In genomic region chr15:75204340-75205063, GRCh38 we compare ENCODE assay signal across 8 cellular contexts. TPM values are rescaled to one million over a fixed set of nuclear protein-coding genes. Genes with fewer than 3 reads are reported as not detected.
A peak's percentile ranks its signal among the peaks of the same experiment; 100 is the strongest.
DNase-seq lines count a peak whose midpoint lies in the region; ATAC-seq and TF ChIP-seq lines count a peak whose summit lies in the region.

No MANE protein-coding gene starts in this region.

- peaks cover 36% of the 10 kb centered on the region for H3K36me3 Mint-ChIP-seq in activated CD4-positive, alpha-beta T cell treated with anti-CD3 and anti-CD28 coated beads, Interleukin-2, amount 10 ng/mL, durations not matched to agents 24 days and 14 days (ENCODE audit: low read depth)

- in situ Hi-C loops in G401 (cut with HindIII; ENCODE audit: low sequenced_read_pairs), result no loop called here

- peak overlapping the region in 1 of 2 donors; percentile 98 for H3K9ac ChIP-seq in colonic mucosa (ENCODE audit: low read depth in 2 of 2, low read length in 2 of 2)

- peak overlapping the region; percentile 90 for H3K27ac Mint-ChIP-seq in activated CD4-positive, alpha-beta T cell treated with anti-CD3 and anti-CD28 coated beads, Interleukin-2, amount 10 ng/mL, durations not matched to agents 24 days and 14 days

- H3K27me3 ChIP-seq in colonic mucosa, result no peaks in the 10 kb centered on the region

- intact Hi-C loops in activated CD4-positive, alpha-beta T cell treated with anti-CD3 and anti-CD28 coated beads, Interleukin-2, amount 10 ng/mL, durations not matched to agents 24 days and 14 days (cut with micrococcal nuclease), result loop anchor here (1.0 to 5.0 kb wide), 7 partner anchors 97 to 662 kb away; partner anchors contain the start of genes ARID3B, RPP25 and SIN3A
- intact Hi-C loops in colonic mucosa (cut with DNase I), result loop anchor here (2.0 kb wide), 1 partner anchor 176 kb away; no protein-coding TSS in a partner anchor

- peak overlapping the region; percentile 84 for H3K27ac ChIP-seq in colonic mucosa

- H3K9me3 ChIP-seq in colonic mucosa, result no peaks in the 10 kb centered on the region

- peaks cover 48% of the 10 kb centered on the region for H3K4me1 Mint-ChIP-seq in activated CD4-positive, alpha-beta T cell treated with anti-CD3 and anti-CD28 coated beads, Interleukin-2, amount 10 ng/mL, durations not matched to agents 24 days and 14 days

- H3K9me3 Mint-ChIP-seq in activated CD4-positive, alpha-beta T cell treated with anti-CD3 and anti-CD28 coated beads, Interleukin-2, amount 10 ng/mL, durations not matched to agents 24 days and 14 days, result no peaks in the 10 kb centered on the region

- peaks cover 29% of the 10 kb centered on the region for H3K4me1 ChIP-seq in colonic mucosa

- H3K4me3 ChIP-seq in colonic mucosa, result peak overlapping the region; percentile 12

- no peaks in the 10 kb centered on the region for H3K27me3 Mint-ChIP-seq in activated CD4-positive, alpha-beta T cell treated with anti-CD3 and anti-CD28 coated beads, Interleukin-2, amount 10 ng/mL, durations not matched to agents 24 days and 14 days

- peak; percentile 88 for TF ChIP-seq CTCF in colonic mucosa (IDR thresholded peaks at IDR 0.05)

- DNase-seq in G401 (ENCODE audit: low spot score), result peak; percentile 94
- peak; percentile 67 for DNase-seq in NCI-H524 treated with DMSO at 0.1 percent for 48 hours (lab: John Stamatoyannopoulos, UW)
- DNase-seq in activated CD4-positive, alpha-beta T cell treated with anti-CD3 and anti-CD28 coated beads, Interleukin-2, amount 10 ng/mL, durations not matched to agents 24 days and 14 days, result peak; percentile 96
- DNase-seq in colonic mucosa, result peak; percentile 96
- DNase-seq in left lobe of liver (ENCODE audit: low spot score), result peak; percentile 92
- peak; percentile 89 for DNase-seq in stimulated activated CD4-positive, alpha-beta T cell treated with anti-CD3 and anti-CD28 coated beads, Interleukin-1b, Interleukin-23, amount 100 ng/mL, for 48 hours

- ATAC-seq in HG03039 (IDR thresholded peaks at IDR 0.05; ENCODE audit: unreplicated experiment) (peak; percentile 27), left lobe of liver (peak; percentile 76), GM18517 (IDR thresholded peaks at IDR 0.05; ENCODE audit: unreplicated experiment) (no peak)

- peaks cover 7% of the 10 kb centered on the region for H3K36me3 ChIP-seq in colonic mucosa

- H3K4me3 Mint-ChIP-seq in activated CD4-positive, alpha-beta T cell treated with anti-CD3 and anti-CD28 coated beads, Interleukin-2, amount 10 ng/mL, durations not matched to agents 24 days and 14 days, result peak overlapping the region; percentile 94

RNA-seq across cellular contexts. Expression of gene C15orf39, which starts 2.8 kb away (rescaled TPM):
- total RNA-seq in G401 (2014; rRNA removed; shearing (Covaris generic)), result 4.0 and 11.3 TPM in 2 replicates
- 43.2 and 43.9 TPM in 2 replicates for total RNA-seq in activated CD4-positive, alpha-beta T cell treated with anti-CD3 and anti-CD28 coated beads, Interleukin-2, amount 10 ng/mL, durations not matched to agents 24 days and 14 days
- total RNA-seq in colonic mucosa (10 to 100 TPM; 22.3 to 27.3 TPM), left lobe of liver (5.8 TPM)

RNA-seq across cellular contexts. Expression of gene GOLGA6C, which starts 53.6 kb away (rescaled TPM):
- total RNA-seq in G401 (2014; rRNA removed; shearing (Covaris generic)), result not detected in 2 replicates
- total RNA-seq in activated CD4-positive, alpha-beta T cell treated with anti-CD3 and anti-CD28 coated beads, Interleukin-2, amount 10 ng/mL, durations not matched to agents 24 days and 14 days, result not detected in 2 replicates
- total RNA-seq in colonic mucosa (not detected), left lobe of liver (not detected)
